1 cellular context compared by ENCODE assay signal in the genomic region with DNA sequence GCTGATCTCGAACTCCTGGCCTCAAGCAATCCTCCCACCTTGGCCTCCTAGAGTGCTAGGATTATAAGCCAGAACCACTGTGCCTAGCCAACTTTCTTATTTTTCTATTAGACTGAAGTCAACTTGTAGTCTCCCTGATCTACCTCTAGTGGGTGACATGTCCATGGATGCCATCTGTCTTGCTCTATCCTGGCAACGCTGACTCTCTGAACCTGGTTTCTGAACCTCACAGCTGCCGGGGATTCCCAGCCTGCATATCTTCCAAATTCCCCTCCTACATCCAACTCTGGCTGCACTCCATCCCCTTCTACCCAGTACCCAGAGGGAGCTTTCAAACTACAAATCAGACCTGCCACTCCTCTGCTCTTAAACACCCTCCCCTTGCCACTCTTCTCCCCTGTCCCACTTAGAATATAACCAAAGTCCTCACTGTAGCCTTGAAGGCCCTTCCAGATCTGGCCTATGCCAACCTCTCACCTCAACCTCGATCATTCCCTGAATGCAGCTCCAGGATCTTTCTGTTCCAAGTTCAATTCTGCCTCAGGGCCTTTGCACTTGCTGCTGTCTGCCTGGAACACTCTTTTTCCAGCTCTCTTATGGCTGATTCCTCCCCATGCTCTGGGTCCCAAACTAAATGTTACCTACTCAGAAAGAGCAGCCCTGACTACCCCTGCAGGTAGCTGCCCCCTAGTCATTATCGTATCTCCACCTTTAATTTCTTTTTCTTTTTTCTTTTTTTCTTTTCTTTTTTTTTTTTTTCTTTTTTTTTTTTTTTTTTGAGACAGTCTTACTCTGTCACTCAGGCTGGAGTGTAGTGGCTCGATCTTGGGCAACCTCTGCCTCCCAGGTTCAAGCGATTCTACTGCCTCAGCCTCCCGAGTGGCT.
TF ChIP-seq lines count a peak whose summit lies in the region.

No MANE protein-coding gene starts in this region.

TF ChIP-seq in HEK293, 187 proteins besides CTCF, POLR2A, EP300 and RAD21:
- TF ChIP-seq, protein P1, sequence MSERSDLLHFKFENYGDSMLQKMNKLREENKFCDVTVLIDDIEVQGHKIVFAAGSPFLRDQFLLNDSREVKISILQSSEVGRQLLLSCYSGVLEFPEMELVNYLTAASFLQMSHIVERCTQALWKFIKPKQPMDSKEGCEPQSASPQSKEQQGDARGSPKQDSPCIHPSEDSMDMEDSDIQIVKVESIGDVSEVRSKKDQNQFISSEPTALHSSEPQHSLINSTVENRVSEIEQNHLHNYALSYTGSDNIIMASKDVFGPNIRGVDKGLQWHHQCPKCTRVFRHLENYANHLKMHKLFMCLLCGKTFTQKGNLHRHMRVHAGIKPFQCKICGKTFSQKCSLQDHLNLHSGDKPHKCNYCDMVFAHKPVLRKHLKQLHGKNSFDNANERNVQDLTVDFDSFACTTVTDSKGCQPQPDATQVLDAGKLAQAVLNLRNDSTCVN (tag by site-specific recombination; optimal IDR thresholded peaks at IDR 0.05), result peak; percentile 3
- TF ChIP-seq, protein P2, sequence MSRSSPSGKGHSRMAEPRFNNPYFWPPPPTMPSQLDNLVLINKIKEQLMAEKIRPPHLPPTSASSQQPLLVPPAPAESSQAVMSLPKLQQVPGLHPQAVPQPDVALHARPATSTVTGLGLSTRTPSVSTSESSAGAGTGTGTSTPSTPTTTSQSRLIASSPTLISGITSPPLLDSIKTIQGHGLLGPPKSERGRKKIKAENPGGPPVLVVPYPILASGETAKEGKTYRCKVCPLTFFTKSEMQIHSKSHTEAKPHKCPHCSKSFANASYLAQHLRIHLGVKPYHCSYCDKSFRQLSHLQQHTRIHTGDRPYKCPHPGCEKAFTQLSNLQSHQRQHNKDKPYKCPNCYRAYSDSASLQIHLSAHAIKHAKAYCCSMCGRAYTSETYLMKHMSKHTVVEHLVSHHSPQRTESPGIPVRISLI (tag by site-specific recombination; IDR thresholded peaks at IDR 0.05), result peak; percentile 92
- TF ChIP-seq, protein P3, sequence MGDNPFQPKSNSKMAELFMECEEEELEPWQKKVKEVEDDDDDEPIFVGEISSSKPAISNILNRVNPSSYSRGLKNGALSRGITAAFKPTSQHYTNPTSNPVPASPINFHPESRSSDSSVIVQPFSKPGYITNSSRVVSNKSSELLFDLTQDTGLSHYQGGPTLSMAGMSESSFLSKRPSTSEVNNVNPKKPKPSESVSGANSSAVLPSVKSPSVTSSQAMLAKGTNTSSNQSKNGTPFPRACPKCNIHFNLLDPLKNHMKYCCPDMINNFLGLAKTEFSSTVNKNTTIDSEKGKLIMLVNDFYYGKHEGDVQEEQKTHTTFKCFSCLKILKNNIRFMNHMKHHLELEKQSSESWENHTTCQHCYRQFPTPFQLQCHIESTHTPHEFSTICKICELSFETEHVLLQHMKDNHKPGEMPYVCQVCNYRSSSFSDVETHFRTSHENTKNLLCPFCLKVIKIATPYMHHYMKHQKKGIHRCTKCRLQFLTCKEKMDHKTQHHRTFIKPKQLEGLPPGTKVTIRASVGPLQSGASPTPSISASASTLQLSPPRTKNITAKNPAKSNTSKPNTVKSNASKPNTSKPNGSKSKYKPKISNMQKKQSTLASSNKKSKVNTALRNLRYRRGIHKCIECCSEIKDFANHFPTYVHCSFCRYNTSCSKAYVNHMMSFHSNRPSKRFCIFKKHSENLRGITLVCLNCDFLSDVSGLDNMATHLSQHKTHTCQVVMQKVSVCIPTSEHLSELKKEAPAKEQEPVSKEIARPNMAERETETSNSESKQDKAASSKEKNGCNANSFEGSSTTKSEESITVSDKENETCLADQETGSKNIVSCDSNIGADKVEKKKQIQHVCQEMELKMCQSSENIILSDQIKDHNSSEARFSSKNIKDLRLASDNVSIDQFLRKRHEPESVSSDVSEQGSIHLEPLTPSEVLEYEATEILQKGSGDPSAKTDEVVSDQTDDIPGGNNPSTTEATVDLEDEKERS (tag by site-specific recombination; IDR thresholded peaks at IDR 0.05), result 0 out of 2 replicates have a peak, but pooled peaks have one; percentile 60
- TF ChIP-seq ZNF623 (tag by site-specific recombination; IDR thresholded peaks at IDR 0.05), result peak; percentile 100
- no peak for TF ChIP-seq ZFP69B (tag by site-specific recombination; IDR thresholded peaks at IDR 0.05)
- no peak for TF ChIP-seq TRIM28 (IDR thresholded peaks at IDR 0.05; ENCODE audit: borderline replicate concordance, low read length)
- TF ChIP-seq ZNF394 (tag by site-specific recombination; IDR thresholded peaks at IDR 0.05; ENCODE audit: borderline replicate concordance), result peak; percentile 6; the same call in 1 of the 2 replicates
- TF ChIP-seq ZBTB7A (tag by site-specific recombination; IDR thresholded peaks at IDR 0.05; ENCODE audit: low read depth), result no peak
